Comparison of ENCODE assay signal across 8 cellular contexts in the genomic region with DNA sequence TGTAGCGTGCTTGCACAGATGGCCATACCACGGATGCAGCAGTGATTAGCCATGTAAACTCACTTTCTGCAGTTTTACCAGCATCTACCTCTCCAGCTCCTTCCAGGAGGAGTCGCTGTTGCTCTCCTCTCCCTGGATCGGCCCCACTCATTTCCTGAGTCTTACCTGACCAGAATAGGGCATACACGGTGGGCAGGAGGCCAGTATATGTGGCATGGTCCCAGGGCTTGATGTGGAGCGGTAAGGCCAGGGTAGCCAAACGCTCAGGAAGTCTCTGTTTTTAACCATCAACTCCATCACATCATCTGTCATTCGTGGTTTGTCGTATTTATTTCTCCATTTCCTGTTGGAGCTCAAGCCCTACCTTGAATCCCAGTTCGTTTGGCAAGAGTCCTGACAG.
DNase-seq lines count a peak whose midpoint lies in the region; ATAC-seq and TF ChIP-seq lines count a peak whose summit lies in the region.

No MANE protein-coding gene starts in this region.

- no peaks in the 10 kb centered on the region for H3K4me1 ChIP-seq in H9 (ENCODE audit: insufficient read depth, low read length)
- H3K4me1 ChIP-seq in foreskin keratinocyte: no peaks in the 10 kb centered on the region

- H3K9me3 ChIP-seq in H9 (ENCODE audit: control insufficient read depth, low read depth, low read length): no peaks in the 10 kb centered on the region

- H2AFZ ChIP-seq in H9 (ENCODE audit: low read length): no peak overlapping the region

- H3K23me2 ChIP-seq in H9 (ENCODE audit: insufficient read length, low read depth, low read length, poor library complexity, severe bottlenecking): no peaks in the 10 kb centered on the region

- no CpG with 5 or more reads among the region's 10 CpGs for WGBS in H9 (ENCODE audit: extremely low coverage, insufficient read length, low lambda C conversion rate)

- H3K4me1 Mint-ChIP-seq in H9: no peaks in the 10 kb centered on the region
- H3K4me1 Mint-ChIP-seq in stimulated activated memory B cell treated with anti-CD40 and anti-IgM and Interleukin-4, amounts not matched to agents 10 μg/mL and 1 μg/mL and 100 μg/mL, for 72 hours: no peaks in the 10 kb centered on the region

- ATAC-seq in SK-N-SH treated with all-trans-retinoic acid at 6 μM for 48 hours (peak; percentile 44), foreskin keratinocyte (peak; percentile 41)
- ATAC-seq in stimulated activated memory B cell treated with anti-CD40 and anti-IgM and Interleukin-4, amounts not matched to agents 10 μg/mL and 1 μg/mL and 100 μg/mL, for 72 hours: peak; percentile 17

- H3K27me3 Mint-ChIP-seq in H9 (ENCODE audit: low read depth): peaks cover 1% of the 10 kb centered on the region
- no peaks in the 10 kb centered on the region for H3K27me3 Mint-ChIP-seq in stimulated activated memory B cell treated with anti-CD40 and anti-IgM and Interleukin-4, amounts not matched to agents 10 μg/mL and 1 μg/mL and 100 μg/mL, for 72 hours

- in situ Hi-C loops in Caki2 (cut with HindIII; ENCODE audit: low pct_unique_long_range_greater_than_20kb, low sequenced_read_pairs): no loop called here

- no peak overlapping the region for H3K4ac ChIP-seq in H9 (ENCODE audit: low read depth, low read length)

- no peak overlapping the region for H3K27ac Mint-ChIP-seq in H9
- H3K27ac Mint-ChIP-seq in stimulated activated memory B cell treated with anti-CD40 and anti-IgM and Interleukin-4, amounts not matched to agents 10 μg/mL and 1 μg/mL and 100 μg/mL, for 72 hours: no peak overlapping the region

- no peak overlapping the region for H3K14ac ChIP-seq in H9 (ENCODE audit: insufficient read depth, low read length)

- H3K27me3 ChIP-seq in H9 (ENCODE audit: insufficient read depth, low read length) (no peaks in the 10 kb centered on the region), foreskin keratinocyte (no peaks in the 10 kb centered on the region)

- H3K27ac ChIP-seq in H9 (ENCODE audit: insufficient read length, low read depth, low read length) (no peak overlapping the region), foreskin keratinocyte (no peak overlapping the region)

- H2BK20ac ChIP-seq in H9 (ENCODE audit: low read depth, low read length, poor library complexity, severe bottlenecking): no peak overlapping the region

- no peaks in the 10 kb centered on the region for H4K20me1 ChIP-seq in H9 (ENCODE audit: control insufficient read depth, insufficient read depth, insufficient read length)

- H2AK5ac ChIP-seq in H9 (ENCODE audit: insufficient read length, low read length): no peak overlapping the region

- H3K9ac ChIP-seq in H9 (ENCODE audit: extremely low read depth, insufficient read length, low read length): no peak overlapping the region

- no peaks in the 10 kb centered on the region for H3K79me1 ChIP-seq in H9 (ENCODE audit: insufficient read depth, low read depth, low read length, poor library complexity, severe bottlenecking)

- no peak overlapping the region for H2BK15ac ChIP-seq in H9 (ENCODE audit: low read depth, low read length)

- H3K79me2 ChIP-seq in H9 (ENCODE audit: insufficient read depth, low read length): no peaks in the 10 kb centered on the region

- H3K36me3 Mint-ChIP-seq in H9 (ENCODE audit: insufficient read depth in 1 of 3, low read depth in 3 of 3): no peaks in the 10 kb centered on the region
- no peaks in the 10 kb centered on the region for H3K36me3 Mint-ChIP-seq in stimulated activated memory B cell treated with anti-CD40 and anti-IgM and Interleukin-4, amounts not matched to agents 10 μg/mL and 1 μg/mL and 100 μg/mL, for 72 hours

- H4K5ac ChIP-seq in H9 (ENCODE audit: insufficient read length, low read depth, low read length): no peak overlapping the region

- H3K4me3 Mint-ChIP-seq in H9: no peak overlapping the region
- H3K4me3 Mint-ChIP-seq in stimulated activated memory B cell treated with anti-CD40 and anti-IgM and Interleukin-4, amounts not matched to agents 10 μg/mL and 1 μg/mL and 100 μg/mL, for 72 hours: no peak overlapping the region

- DNase-seq in Caki2 (ENCODE audit: low read depth) (peak; percentile 23), H9 (peak; percentile 78), foreskin keratinocyte (no peak), putamen (ENCODE audit: low spot score) (no peak), NCI-H1105 treated with DMSO at 0.1 percent for 48 hours (lab: John Stamatoyannopoulos, UW) (no peak)
- DNase-seq in NK-92 treated with Interleukin-12 subunit alpha and Interleukin-12 subunit beta, amount 100 ng/mL, for 24 hours (lab: John Stamatoyannopoulos, UW): no peak

- H3T11ph ChIP-seq in H9 (ENCODE audit: low read length): no peak overlapping the region

- H3K18ac ChIP-seq in H9 (ENCODE audit: insufficient read length, low read depth, low read length): no peak overlapping the region

- no peak overlapping the region for H3K4me2 ChIP-seq in H9 (ENCODE audit: insufficient read depth, insufficient read length, low read length)

- no peak overlapping the region for H4K8ac ChIP-seq in H9 (replicated peaks; ENCODE audit: insufficient read length, low read depth, low read length)

- H3K9me3 Mint-ChIP-seq in H9: no peaks in the 10 kb centered on the region
- no peaks in the 10 kb centered on the region for H3K9me3 Mint-ChIP-seq in stimulated activated memory B cell treated with anti-CD40 and anti-IgM and Interleukin-4, amounts not matched to agents 10 μg/mL and 1 μg/mL and 100 μg/mL, for 72 hours

- no peak overlapping the region for H3K56ac ChIP-seq in H9 (ENCODE audit: insufficient read length, low read depth, low read length)

- H2BK12ac ChIP-seq in H9 (ENCODE audit: insufficient read length, low read depth, low read length): no peak overlapping the region

- no peak overlapping the region for H4K91ac ChIP-seq in H9 (ENCODE audit: insufficient read length, low read depth, low read length)

- no peak overlapping the region for H3K23ac ChIP-seq in H9 (ENCODE audit: insufficient read length, low read depth, low read length)

- TF ChIP-seq CTCF in H9 (conservative IDR thresholded peaks at IDR 0.05) (peak; percentile 88), foreskin keratinocyte (conservative IDR thresholded peaks at IDR 0.05) (peak; percentile 71)

- H2BK5ac ChIP-seq in H9 (ENCODE audit: insufficient read length, low read length): no peak overlapping the region

- H2BK120ac ChIP-seq in H9 (ENCODE audit: low read depth, low read length, poor library complexity, severe bottlenecking): no peak overlapping the region

TF ChIP-seq in SK-N-SH treated with all-trans-retinoic acid at 6 μM for 48 hours, 23 proteins besides CTCF, POLR2A, EP300 and RAD21:
- TF ChIP-seq, protein P1, sequence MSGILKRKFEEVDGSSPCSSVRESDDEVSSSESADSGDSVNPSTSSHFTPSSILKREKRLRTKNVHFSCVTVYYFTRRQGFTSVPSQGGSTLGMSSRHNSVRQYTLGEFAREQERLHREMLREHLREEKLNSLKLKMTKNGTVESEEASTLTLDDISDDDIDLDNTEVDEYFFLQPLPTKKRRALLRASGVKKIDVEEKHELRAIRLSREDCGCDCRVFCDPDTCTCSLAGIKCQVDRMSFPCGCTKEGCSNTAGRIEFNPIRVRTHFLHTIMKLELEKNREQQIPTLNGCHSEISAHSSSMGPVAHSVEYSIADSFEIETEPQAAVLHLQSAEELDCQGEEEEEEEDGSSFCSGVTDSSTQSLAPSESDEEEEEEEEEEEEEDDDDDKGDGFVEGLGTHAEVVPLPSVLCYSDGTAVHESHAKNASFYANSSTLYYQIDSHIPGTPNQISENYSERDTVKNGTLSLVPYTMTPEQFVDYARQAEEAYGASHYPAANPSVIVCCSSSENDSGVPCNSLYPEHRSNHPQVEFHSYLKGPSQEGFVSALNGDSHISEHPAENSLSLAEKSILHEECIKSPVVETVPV (CRISPR knock-in tag; IDR thresholded peaks at IDR 0.05): no peak
- TF ChIP-seq, protein P2, sequence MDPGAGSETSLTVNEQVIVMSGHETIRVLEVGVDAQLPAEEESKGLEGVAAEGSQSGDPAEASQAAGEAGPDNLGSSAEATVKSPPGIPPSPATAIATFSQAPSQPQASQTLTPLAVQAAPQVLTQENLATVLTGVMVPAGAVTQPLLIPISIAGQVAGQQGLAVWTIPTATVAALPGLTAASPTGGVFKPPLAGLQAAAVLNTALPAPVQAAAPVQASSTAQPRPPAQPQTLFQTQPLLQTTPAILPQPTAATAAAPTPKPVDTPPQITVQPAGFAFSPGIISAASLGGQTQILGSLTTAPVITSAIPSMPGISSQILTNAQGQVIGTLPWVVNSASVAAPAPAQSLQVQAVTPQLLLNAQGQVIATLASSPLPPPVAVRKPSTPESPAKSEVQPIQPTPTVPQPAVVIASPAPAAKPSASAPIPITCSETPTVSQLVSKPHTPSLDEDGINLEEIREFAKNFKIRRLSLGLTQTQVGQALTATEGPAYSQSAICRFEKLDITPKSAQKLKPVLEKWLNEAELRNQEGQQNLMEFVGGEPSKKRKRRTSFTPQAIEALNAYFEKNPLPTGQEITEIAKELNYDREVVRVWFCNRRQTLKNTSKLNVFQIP (CRISPR knock-in tag; IDR thresholded peaks at IDR 0.05; ENCODE audit: borderline replicate concordance, low read depth): no peak
- no peak for TF ChIP-seq OSR1 (CRISPR knock-in tag; IDR thresholded peaks at IDR 0.05)
- TF ChIP-seq BACH2 (CRISPR knock-in tag; IDR thresholded peaks at IDR 0.05; ENCODE audit: borderline replicate concordance): no peak
- no peak for TF ChIP-seq ZC3H10 (CRISPR knock-in tag; IDR thresholded peaks at IDR 0.05)
TF ChIP-seq in SK-N-SH treated with all-trans-retinoic acid at 6 μM for 48 hours: peak in this region for 0.

Comparison
In these comparisons a context has a peak if more than half of its experiments do, and no peak if none do; other contexts are left out.
1. DNase-seq: peak in Caki2 (single experiment) and H9 (single experiment); none in foreskin keratinocyte (0 of 2), NK-92 treated with Interleukin-12 subunit alpha and Interleukin-12 subunit beta, amount 100 ng/mL, for 24 hours (single experiment), putamen (single experiment) and NCI-H1105 treated with DMSO at 0.1 percent for 48 hours (single experiment).
2. Peak in every context shown above with its lines, with median percentiles within 50 percentile points of each other: ATAC-seq.